27 cellular contexts compared by ENCODE assay signal in genomic region chr19:9856609-9857008, GRCh38. TPM values are rescaled to one million over a fixed set of nuclear protein-coding genes. Genes with fewer than 3 reads are reported as not detected.
DNase-seq lines count a peak whose midpoint lies in the region; ATAC-seq and TF ChIP-seq lines count a peak whose summit lies in the region.
"Had no signal": no experiment of that assay in that cellular context is flagged by ENCODE, and none has a peak within 500 bp of the region (broad histone marks: within the 10 kb centered on the region; RNA-seq: fewer than 3 reads in every experiment).

No MANE protein-coding gene starts in this region.

- H3K4me3 ChIP-seq in spleen, result no peak overlapping the region
- H3K4me3 ChIP-seq: gastrocnemius medialis, HAP-1, lower lobe of right lung, SK-N-MC had no signal

- H3K9me3 Mint-ChIP-seq in activated naive CD4-positive, alpha-beta T cell treated with anti-CD3 and anti-CD28 coated beads for 36 hours, result no peaks in the 10 kb centered on the region
- H3K9me3 Mint-ChIP-seq in activated naive CD8-positive, alpha-beta T cell treated with anti-CD3 and anti-CD28 coated beads, Interleukin-2, amount 10 ng/mL, durations not matched to agents 7 days and 5 days, result no peaks in the 10 kb centered on the region
- H3K9me3 Mint-ChIP-seq: nephron progenitor cell had no signal

- H3K4me1 Mint-ChIP-seq in activated naive CD4-positive, alpha-beta T cell treated with anti-CD3 and anti-CD28 coated beads for 36 hours (ENCODE audit: low read depth), result peaks cover 57% of the 10 kb centered on the region
- peaks cover 51% of the 10 kb centered on the region for H3K4me1 Mint-ChIP-seq in T-helper 17 cell
- H3K4me1 Mint-ChIP-seq in activated naive CD8-positive, alpha-beta T cell treated with anti-CD3 and anti-CD28 coated beads, Interleukin-2, amount 10 ng/mL, durations not matched to agents 7 days and 5 days, result peaks cover 40% of the 10 kb centered on the region

- no peak for DNase-seq in activated naive CD4-positive, alpha-beta T cell treated with anti-CD3 and anti-CD28 coated beads for 36 hours
- DNase-seq in activated naive CD4-positive, alpha-beta T cell treated with anti-CD3 and anti-CD28 coated beads, Interleukin-2, amount 50 U/mL, for 16 hours, result no peak
- DNase-seq in T-helper 17 cell, result no peak
- no peak for DNase-seq in activated naive CD8-positive, alpha-beta T cell treated with anti-CD3 and anti-CD28 coated beads, Interleukin-2, amount 10 ng/mL, durations not matched to agents 7 days and 5 days
- DNase-seq in spleen, result peak; percentile 51
- no peak for DNase-seq in NOMO-1 treated with DMSO at 0.1 percent for 48 hours (lab: John Stamatoyannopoulos, UW; ENCODE audit: unreplicated experiment)
- DNase-seq in NCI-H146 treated with DMSO at 0.1 percent for 48 hours (lab: John Stamatoyannopoulos, UW; ENCODE audit: unreplicated experiment), result no peak
- DNase-seq: ACHN; activated CD4-positive, CD25-positive, alpha-beta regulatory T cell treated with anti-CD3 and anti-CD28 coated beads, Interleukin-2, amount 50 U/mL, for 72 hours; activated CD8-positive, alpha-beta memory T cell treated with anti-CD3 and anti-CD28 coated beads, Interleukin-2, amount 10 ng/mL, durations not matched to agents 7 days and 5 days; amniotic stem cell; BE2C; brain microvascular endothelial cell; Caco-2; gastrocnemius medialis; lower lobe of right lung; MM.1S; NCI-H1105 treated with DMSO at 0.1 percent for 48 hours; NCI-H2029; NCI-H526; nephron progenitor cell; trophoblast cell had no signal

- peaks cover 0 to 20% (median 0%) of the 10 kb centered on the region in 6 donors for H3K36me3 ChIP-seq in spleen
- H3K36me3 ChIP-seq: BE2C, brain microvascular endothelial cell, gastrocnemius medialis, HAP-1 had no signal

- H3K27me3 Mint-ChIP-seq in activated naive CD4-positive, alpha-beta T cell treated with anti-CD3 and anti-CD28 coated beads for 36 hours (ENCODE audit: low read depth), result no peaks in the 10 kb centered on the region
- H3K27me3 Mint-ChIP-seq in T-helper 17 cell, result no peaks in the 10 kb centered on the region
- no peaks in the 10 kb centered on the region for H3K27me3 Mint-ChIP-seq in activated naive CD8-positive, alpha-beta T cell treated with anti-CD3 and anti-CD28 coated beads, Interleukin-2, amount 10 ng/mL, durations not matched to agents 7 days and 5 days
- H3K27me3 Mint-ChIP-seq: activated CD8-positive, alpha-beta memory T cell treated with anti-CD3 and anti-CD28 coated beads, Interleukin-2, amount 10 ng/mL, durations not matched to agents 7 days and 5 days had no signal

- H3K27ac ChIP-seq in spleen, result peak overlapping the region in 1 of 8 donors; percentile 86
- H3K27ac ChIP-seq: brain microvascular endothelial cell, gastrocnemius medialis, KMS-11, lower lobe of right lung, SK-N-MC had no signal

- POLR2A ChIA-PET in activated naive CD8-positive, alpha-beta T cell treated with anti-CD3 and anti-CD28 coated beads, Interleukin-2, amount 10 ng/mL, durations not matched to agents 7 days and 5 days (lab: Charles Lee), result interaction anchor here (2.0 to 5.2 kb wide), 2 partner anchors 10 to 29 kb away, joined by 10 to 26 read pairs; partner anchors contain the start of gene UBL5

- H3K4me3 Mint-ChIP-seq in activated naive CD4-positive, alpha-beta T cell treated with anti-CD3 and anti-CD28 coated beads for 36 hours, result no peak overlapping the region
- peak overlapping the region; percentile 98 for H3K4me3 Mint-ChIP-seq in T-helper 17 cell
- H3K4me3 Mint-ChIP-seq in activated naive CD8-positive, alpha-beta T cell treated with anti-CD3 and anti-CD28 coated beads, Interleukin-2, amount 10 ng/mL, durations not matched to agents 7 days and 5 days, result peak overlapping the region; percentile 98
- H3K4me3 Mint-ChIP-seq: nephron progenitor cell; stimulated activated memory B cell treated with anti-CD40 and anti-IgM and Interleukin-4, amounts not matched to agents 10 μg/mL and 1 μg/mL and 100 μg/mL, for 72 hours had no signal

- H3K27ac Mint-ChIP-seq in activated naive CD4-positive, alpha-beta T cell treated with anti-CD3 and anti-CD28 coated beads for 36 hours, result peak overlapping the region; percentile 91
- peak overlapping the region; percentile 96 for H3K27ac Mint-ChIP-seq in T-helper 17 cell
- peak overlapping the region; percentile 79 for H3K27ac Mint-ChIP-seq in activated naive CD8-positive, alpha-beta T cell treated with anti-CD3 and anti-CD28 coated beads, Interleukin-2, amount 10 ng/mL, durations not matched to agents 7 days and 5 days
- H3K27ac Mint-ChIP-seq: stimulated activated memory B cell treated with anti-CD40 and anti-IgM and Interleukin-4, amounts not matched to agents 10 μg/mL and 1 μg/mL and 100 μg/mL, for 72 hours had no signal

- no peaks in the 10 kb centered on the region for H3K9me3 ChIP-seq in T-helper 17 cell (ENCODE audit: control insufficient read depth, low read length, poor library complexity, severe bottlenecking)
- H3K9me3 ChIP-seq in spleen, result no peaks in the 10 kb centered on the region
- H3K9me3 ChIP-seq: BE2C, Caco-2, gastrocnemius medialis, HAP-1, lower lobe of right lung had no signal

- ATAC-seq in T-helper 17 cell (no peak), GM21528 (IDR thresholded peaks at IDR 0.05; ENCODE audit: low FRiP score, unreplicated experiment) (no peak)
- no peak for ATAC-seq in activated naive CD8-positive, alpha-beta T cell treated with anti-CD3 and anti-CD28 coated beads, Interleukin-2, amount 10 ng/mL, durations not matched to agents 7 days and 5 days (ENCODE audit: low read depth)
- ATAC-seq: activated CD8-positive, alpha-beta memory T cell treated with anti-CD3 and anti-CD28 coated beads, Interleukin-2, amount 10 ng/mL, durations not matched to agents 7 days and 5 days; gastrocnemius medialis; lower lobe of right lung; stimulated activated memory B cell treated with anti-CD40 and anti-IgM and Interleukin-4, amounts not matched to agents 10 μg/mL and 1 μg/mL and 100 μg/mL, for 72 hours had no signal

- no peaks in the 10 kb centered on the region for H3K27me3 ChIP-seq in spleen (replicated peaks in 1 of 7)
- H3K27me3 ChIP-seq: BE2C, brain microvascular endothelial cell, gastrocnemius medialis had no signal

- H3K4me1 ChIP-seq in spleen, result peaks cover 0 to 21% (median 15%) of the 10 kb centered on the region in 6 donors
- H3K4me1 ChIP-seq: BE2C, Caco-2, gastrocnemius medialis, HAP-1, lower lobe of right lung had no signal

- CTCF ChIA-PET in activated naive CD4-positive, alpha-beta T cell treated with anti-CD3 and anti-CD28 coated beads for 36 hours (lab: Charles Lee), result interaction anchor here (0.9 to 1.6 kb wide), 4 partner anchors 9 to 395 kb away, joined by 3 to 7 read pairs (median 4); no protein-coding TSS in a partner anchor

- TF ChIP-seq POLR2A in spleen (IDR thresholded peaks at IDR 0.05), result no peak

- 93 to 98% (median 96%) methylated on average over 9 of the region's 9 CpGs for WGBS in spleen, 5 donors

- H3K36me3 Mint-ChIP-seq in activated naive CD4-positive, alpha-beta T cell treated with anti-CD3 and anti-CD28 coated beads for 36 hours (ENCODE audit: low read depth), result peaks cover 2% of the 10 kb centered on the region
- H3K36me3 Mint-ChIP-seq in T-helper 17 cell (ENCODE audit: low read depth), result peaks cover 5% of the 10 kb centered on the region
- peaks cover 19% of the 10 kb centered on the region for H3K36me3 Mint-ChIP-seq in activated naive CD8-positive, alpha-beta T cell treated with anti-CD3 and anti-CD28 coated beads, Interleukin-2, amount 10 ng/mL, durations not matched to agents 7 days and 5 days

- TF ChIP-seq CTCF in spleen (IDR thresholded peaks at IDR 0.05 in 8 of 11, conservative IDR thresholded peaks at IDR 0.05 in 3 of 11), result no peak

- intact Hi-C loops in activated naive CD4-positive, alpha-beta T cell treated with anti-CD3 and anti-CD28 coated beads for 36 hours (cut with micrococcal nuclease), result no loop called here
- intact Hi-C loops in spleen (cut with DNase I; ENCODE audit: low total_unique reads), result loop anchor here (10.0 kb wide), 1 partner anchor 58 kb away; no protein-coding TSS in a partner anchor

RNA-seq across cellular contexts. Expression of gene PIN1, which starts 21.5 kb away (rescaled TPM):
- total RNA-seq in activated naive CD4-positive, alpha-beta T cell treated with anti-CD3 and anti-CD28 coated beads for 36 hours, result 10 to 100 TPM; 84.5 to 88.1 TPM
- total RNA-seq in T-helper 17 cell, result 10 to 100 TPM; 42.3 to 55.2 TPM
- 100 to 1,000 TPM in 1 of 2 experiments, 10 to 100 TPM in 1; 95.1 to 101 TPM for total RNA-seq in activated naive CD8-positive, alpha-beta T cell treated with anti-CD3 and anti-CD28 coated beads, Interleukin-2, amount 10 ng/mL, durations not matched to agents 7 days and 5 days
- total RNA-seq in spleen, result 10 to 100 TPM; 37.7 to 53.2 (median 46.8) TPM
- 10 to 100 TPM; 60.8 to 86.1 (median 77.7) TPM for polyA plus RNA-seq in spleen

RNA-seq across cellular contexts. Expression of gene UBL5, which starts 28.9 kb away (rescaled TPM):
- 100 to 1,000 TPM; 287 to 298 TPM for total RNA-seq in activated naive CD4-positive, alpha-beta T cell treated with anti-CD3 and anti-CD28 coated beads for 36 hours
- total RNA-seq in T-helper 17 cell (100 to 1,000 TPM; 202 to 207 TPM), spleen (100 to 1,000 TPM; 180 to 286 (median 224) TPM)
- total RNA-seq in activated naive CD8-positive, alpha-beta T cell treated with anti-CD3 and anti-CD28 coated beads, Interleukin-2, amount 10 ng/mL, durations not matched to agents 7 days and 5 days, result 100 to 1,000 TPM; 310 to 340 TPM
- polyA plus RNA-seq in spleen, result 100 to 1,000 TPM; 615 to 778 (median 743) TPM

RNA-seq across cellular contexts. Expression of gene FBXL12, which starts 37.7 kb away (rescaled TPM):
- 10 to 100 TPM; 17.5 to 19.8 TPM for total RNA-seq in activated naive CD4-positive, alpha-beta T cell treated with anti-CD3 and anti-CD28 coated beads for 36 hours
- total RNA-seq in T-helper 17 cell (10 to 100 TPM; 33.5 to 34.4 TPM), spleen (10 to 100 TPM; 19.8 to 31.9 (median 22.9) TPM)
- 10 to 100 TPM; 33.9 to 37.0 TPM for total RNA-seq in activated naive CD8-positive, alpha-beta T cell treated with anti-CD3 and anti-CD28 coated beads, Interleukin-2, amount 10 ng/mL, durations not matched to agents 7 days and 5 days
- polyA plus RNA-seq in spleen, result 10 to 100 TPM; 14.5 to 18.1 (median 16.0) TPM
